Comparison of ENCODE assay signal across 1 cellular context in the genomic region with DNA sequence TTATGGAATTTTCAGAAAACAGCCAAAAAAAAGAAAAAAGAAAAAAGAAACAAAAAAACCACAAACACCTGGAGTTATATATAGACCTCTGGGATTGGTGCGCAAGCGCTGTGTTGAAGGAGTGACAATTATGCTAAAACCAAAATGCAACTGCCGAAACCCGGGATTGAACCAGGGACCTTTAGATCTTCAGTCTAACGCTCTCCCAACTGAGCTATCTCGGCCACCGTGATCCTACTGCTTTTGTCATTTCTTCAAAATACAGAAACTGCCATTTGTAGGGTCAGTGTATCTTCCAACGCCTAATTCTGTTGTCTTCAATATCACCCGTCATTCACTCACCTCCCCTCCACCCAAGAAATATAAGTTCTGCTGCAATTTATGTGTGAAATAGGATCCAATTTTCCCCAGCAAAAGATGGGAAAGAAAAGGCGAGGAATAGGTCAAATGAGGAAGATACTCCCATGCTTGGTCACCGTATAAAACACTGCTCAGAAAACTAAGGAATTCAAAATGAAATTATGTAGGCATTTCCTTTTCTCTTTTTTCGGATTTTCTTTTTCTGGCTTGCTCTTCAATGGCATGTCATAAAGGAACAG.
TF ChIP-seq lines count a peak whose summit lies in the region.

No MANE protein-coding gene starts in this region.

TF ChIP-seq in SK-N-SH treated with all-trans-retinoic acid at 6 μM for 48 hours, 23 proteins besides CTCF, POLR2A, EP300 and RAD21 (continued from another document):
- no peak for TF ChIP-seq CREB5 (CRISPR knock-in tag; IDR thresholded peaks at IDR 0.05; ENCODE audit: low read depth)
- no peak for TF ChIP-seq ESRRG (CRISPR knock-in tag; IDR thresholded peaks at IDR 0.05)
- no peak for TF ChIP-seq ZFP30 (CRISPR knock-in tag; IDR thresholded peaks at IDR 0.05)
- TF ChIP-seq GLIS3 (CRISPR knock-in tag; IDR thresholded peaks at IDR 0.05) = no peak
- no peak for TF ChIP-seq ZNF8 (CRISPR knock-in tag; IDR thresholded peaks at IDR 0.05)
